ENCODE assay signal across 34 cellular contexts in genomic region chr3:138136208-138136607, GRCh38. TPM values are rescaled to one million over a fixed set of nuclear protein-coding genes. Genes with fewer than 3 reads are reported as not detected.
DNase-seq lines count a peak whose midpoint lies in the region; ATAC-seq and TF ChIP-seq lines count a peak whose summit lies in the region.
"Had no signal": no experiment of that assay in that cellular context is flagged by ENCODE, and none has a peak within 500 bp of the region (broad histone marks: within the 10 kb centered on the region; RNA-seq: fewer than 3 reads in every experiment).

No MANE protein-coding gene starts in this region.

- H3K4me3 ChIP-seq in right atrium auricular region (no peak overlapping the region), spleen (no peak overlapping the region), adrenal gland (no peak overlapping the region)
- H3K4me3 ChIP-seq: colonic mucosa, HAP-1, lung, Peyer's patch, stomach, thyroid gland had no signal

- no peak for DNase-seq in Right ventricle myocardium inferior (ENCODE audit: missing footprints)
- DNase-seq in right atrium auricular region (ENCODE audit: low spot score): no peak
- DNase-seq in NOMO-1 treated with dmso at 0.1 percent for 144 hours (lab: John Stamatoyannopoulos, UW; ENCODE audit: unreplicated experiment): peak; percentile 12
- peak; percentile 51 for DNase-seq in medulla oblongata (ENCODE audit: extremely low spot score)
- no peak for DNase-seq in spleen
- no peak for DNase-seq in activated effector memory CD4-positive, alpha-beta T cell treated with Interleukin-2 at 50 U/mL for 16 hours
- no peak for DNase-seq in glutamatergic neuron
- no peak for DNase-seq in adrenal gland
- DNase-seq: activated CD8-positive, alpha-beta T cell treated with anti-CD3 and anti-CD28 coated beads for 36 hours; CD8-positive, alpha-beta memory T cell; colonic mucosa; DMS 273 treated with DMSO at 0.1 percent for 48 hours; effector memory CD4-positive, alpha-beta T cell; erythroblast; head of caudate nucleus; NCI-H1048; NCI-H187; NCI-H2171 treated with DMSO at 0.1 percent for 48 hours; NCI-H510A treated with DMSO at 0.1 percent for 48 hours; Peyer's patch; small intestine; stimulated activated CD4-positive, alpha-beta T cell treated with anti-CD3 and anti-CD28 coated beads, Interleukin-1b, Interleukin-23, amount 100 ng/mL, for 48 hours; stimulated activated CD8-positive, alpha-beta memory T cell treated with anti-CD3 and anti-CD28 coated beads, Interleukin-4, amount 100 ng/mL, for 48 hours; stomach; thyroid gland had no signal

- no peaks in the 10 kb centered on the region for H3K36me3 ChIP-seq in right atrium auricular region
- no peaks in the 10 kb centered on the region for H3K36me3 ChIP-seq in spleen
- no peaks in the 10 kb centered on the region for H3K36me3 ChIP-seq in adrenal gland (replicated peaks in 1 of 2)
- H3K36me3 ChIP-seq: colonic mucosa, HAP-1, Peyer's patch, stomach, thyroid gland had no signal

- TF ChIP-seq POLR2A in spleen (IDR thresholded peaks at IDR 0.05) (no peak), adrenal gland (IDR thresholded peaks at IDR 0.05) (no peak)

- WGBS in spleen, 5 donors: 33 to 67% (median 55%) methylated on average over 3 of the region's 3 CpGs
- 73 to 79% (median 76%) methylated on average over 3 of the region's 3 CpGs for WGBS in adrenal gland, 4 donors

- H3K4me1 ChIP-seq in right atrium auricular region (no peaks in the 10 kb centered on the region), spleen (peaks cover 0 to 41% (median 25%) of the 10 kb centered on the region in 6 donors), adrenal gland (replicated peaks in 1 of 2) (no peaks in the 10 kb centered on the region)
- H3K4me1 ChIP-seq: colonic mucosa, HAP-1, Peyer's patch, thyroid gland had no signal

- H3K9me3 ChIP-seq in right atrium auricular region (no peaks in the 10 kb centered on the region), spleen (no peaks in the 10 kb centered on the region), adrenal gland (replicated peaks in 1 of 3) (no peaks in the 10 kb centered on the region)
- H3K9me3 ChIP-seq: colonic mucosa, HAP-1, Peyer's patch, stomach, thyroid gland had no signal

- H3K27me3 ChIP-seq in right atrium auricular region (no peaks in the 10 kb centered on the region), spleen (replicated peaks in 1 of 7) (no peaks in the 10 kb centered on the region), adrenal gland (no peaks in the 10 kb centered on the region)
- H3K27me3 ChIP-seq: colonic mucosa, Peyer's patch, stomach, thyroid gland had no signal

- TF ChIP-seq CTCF in right atrium auricular region (IDR thresholded peaks at IDR 0.05) (no peak), spleen (IDR thresholded peaks at IDR 0.05 in 8 of 11, conservative IDR thresholded peaks at IDR 0.05 in 3 of 11) (no peak), glutamatergic neuron (IDR thresholded peaks at IDR 0.05; ENCODE audit: partially characterized antibody, unreplicated experiment) (no peak), adrenal gland (IDR thresholded peaks at IDR 0.05) (no peak)

- peak; percentile 40 for ATAC-seq in Right ventricle myocardium inferior
- ATAC-seq: activated CD8-positive, alpha-beta T cell treated with anti-CD3 and anti-CD28 coated beads for 36 hours; activated T-helper 17 cell treated with anti-CD3 and anti-CD28 coated beads, Interleukin-2, amount 50 U/mL, for 72 hours had no signal

- no peak overlapping the region for H3K4me3 Mint-ChIP-seq in glutamatergic neuron (ENCODE audit: unreplicated experiment)
- H3K4me3 Mint-ChIP-seq: activated CD8-positive, alpha-beta T cell treated with anti-CD3 and anti-CD28 coated beads for 36 hours; activated naive CD4-positive, alpha-beta T cell treated with anti-CD3 and anti-CD28 coated beads, Interleukin-2, amount 50 U/mL, for 24 hours; activated T-helper 17 cell treated with anti-CD3 and anti-CD28 coated beads, Interleukin-2, amount 50 U/mL, for 72 hours; CD8-positive, alpha-beta memory T cell; neural crest cell; T-helper 1 cell treated with Interleukin-12 subunit alpha and Interleukin-12 subunit beta and Interleukin-4 antibody, amounts not matched to agents 30 μg/mL and 1 μg/mL, for 36 hours had no signal

- no peaks in the 10 kb centered on the region for H3K9me3 Mint-ChIP-seq in glutamatergic neuron (ENCODE audit: unreplicated experiment)
- H3K9me3 Mint-ChIP-seq: activated CD8-positive, alpha-beta T cell treated with anti-CD3 and anti-CD28 coated beads for 36 hours; activated naive CD4-positive, alpha-beta T cell treated with anti-CD3 and anti-CD28 coated beads, Interleukin-2, amount 50 U/mL, for 24 hours; activated T-helper 17 cell treated with anti-CD3 and anti-CD28 coated beads, Interleukin-2, amount 50 U/mL, for 72 hours; CD8-positive, alpha-beta memory T cell; neural crest cell; T-helper 1 cell treated with Interleukin-12 subunit alpha and Interleukin-12 subunit beta and Interleukin-4 antibody, amounts not matched to agents 30 μg/mL and 1 μg/mL, for 36 hours had no signal

- no peaks in the 10 kb centered on the region for H3K27me3 Mint-ChIP-seq in glutamatergic neuron (ENCODE audit: unreplicated experiment)

- H3K27ac ChIP-seq in right atrium auricular region: no peak overlapping the region
- peak overlapping the region in 7 of 8 donors; percentile 47 to 80 (median 63) for H3K27ac ChIP-seq in spleen
- peak overlapping the region in 1 of 5 donors; percentile 65 for H3K27ac ChIP-seq in adrenal gland
- H3K27ac ChIP-seq: colonic mucosa, Peyer's patch, thyroid gland had no signal

- no peaks in the 10 kb centered on the region for H3K36me3 Mint-ChIP-seq in glutamatergic neuron (ENCODE audit: unreplicated experiment)
- H3K36me3 Mint-ChIP-seq: activated naive CD4-positive, alpha-beta T cell treated with anti-CD3 and anti-CD28 coated beads, Interleukin-2, amount 50 U/mL, for 24 hours; CD8-positive, alpha-beta memory T cell had no signal

- H3K27ac Mint-ChIP-seq in glutamatergic neuron (ENCODE audit: unreplicated experiment): no peak overlapping the region
- H3K27ac Mint-ChIP-seq: activated CD8-positive, alpha-beta T cell treated with anti-CD3 and anti-CD28 coated beads for 36 hours; activated naive CD4-positive, alpha-beta T cell treated with anti-CD3 and anti-CD28 coated beads, Interleukin-2, amount 50 U/mL, for 24 hours; activated T-helper 17 cell treated with anti-CD3 and anti-CD28 coated beads, Interleukin-2, amount 50 U/mL, for 72 hours; CD8-positive, alpha-beta memory T cell; T-helper 1 cell treated with Interleukin-12 subunit alpha and Interleukin-12 subunit beta and Interleukin-4 antibody, amounts not matched to agents 30 μg/mL and 1 μg/mL, for 36 hours had no signal

- H3K4me1 Mint-ChIP-seq in glutamatergic neuron (ENCODE audit: low read depth, unreplicated experiment): no peaks in the 10 kb centered on the region
- H3K4me1 Mint-ChIP-seq: activated naive CD4-positive, alpha-beta T cell treated with anti-CD3 and anti-CD28 coated beads, Interleukin-2, amount 50 U/mL, for 24 hours; activated T-helper 17 cell treated with anti-CD3 and anti-CD28 coated beads, Interleukin-2, amount 50 U/mL, for 72 hours; CD8-positive, alpha-beta memory T cell had no signal

- intact Hi-C loops in Right ventricle myocardium inferior (cut with DNase I) (no loop called here), spleen (cut with DNase I; ENCODE audit: low total_unique reads) (no loop called here), adrenal gland (cut with DNase I) (no loop called here)

RNA-seq across cellular contexts. Expression of gene A4GNT, which starts 4.0 kb away (rescaled TPM):
- not detected for total RNA-seq in Right ventricle myocardium inferior
- not detected for total RNA-seq in right atrium auricular region
- total RNA-seq in spleen: not detected
- not detected for polyA plus RNA-seq in spleen
- not detected for total RNA-seq in glutamatergic neuron (ENCODE audit: unreplicated experiment)
- total RNA-seq in adrenal gland: not detected
- not detected for polyA plus RNA-seq in adrenal gland
- total RNA-seq: activated CD8-positive, alpha-beta T cell treated with anti-CD3 and anti-CD28 coated beads for 36 hours; activated T-helper 17 cell treated with anti-CD3 and anti-CD28 coated beads, Interleukin-2, amount 50 U/mL, for 72 hours; CD8-positive, alpha-beta memory T cell; colonic mucosa; neural crest cell; Peyer's patch; pulmonary artery endothelial cell; SK-MEL-5; thyroid gland had no signal
- polyA plus RNA-seq: CD8-positive, alpha-beta memory T cell; keratinocyte; small intestine had no signal

RNA-seq across cellular contexts. Expression of gene DZIP1L, which starts 20.8 kb away (rescaled TPM):
- total RNA-seq in Right ventricle myocardium inferior: 3.8 TPM
- total RNA-seq in right atrium auricular region: 1 to 10 TPM; 4.0 to 4.6 TPM
- 10 to 100 TPM in 6 of 7 donors, 1 to 10 TPM in 1; 9.3 to 38.6 (median 15.0) TPM for total RNA-seq in spleen
- polyA plus RNA-seq in spleen: 1 to 10 TPM in 2 of 3 donors, under 1 TPM in 1; 0.85 to 2.8 (median 2.5) TPM
- 3.3 TPM for total RNA-seq in glutamatergic neuron (ENCODE audit: unreplicated experiment)
- 10 to 100 TPM in 1 of 8 donors, 1 to 10 TPM in 7; 1.6 to 13.7 (median 4.7) TPM for total RNA-seq in adrenal gland
- 1 to 10 TPM; 1.2 to 7.3 (median 5.5) TPM for polyA plus RNA-seq in adrenal gland
- total RNA-seq: activated CD8-positive, alpha-beta T cell treated with anti-CD3 and anti-CD28 coated beads for 36 hours; activated T-helper 17 cell treated with anti-CD3 and anti-CD28 coated beads, Interleukin-2, amount 50 U/mL, for 72 hours had no signal
- polyA plus RNA-seq: CD8-positive, alpha-beta memory T cell had no signal

RNA-seq across cellular contexts. Expression of gene DBR1, which starts 38.5 kb away (rescaled TPM):
- 7.1 TPM for total RNA-seq in Right ventricle myocardium inferior
- 1 to 10 TPM; 6.9 to 8.1 TPM for total RNA-seq in right atrium auricular region
- total RNA-seq in spleen: 10 to 100 TPM; 16.8 to 19.2 (median 17.4) TPM
- 10 to 100 TPM in 1 of 3 donors, 1 to 10 TPM in 2; 8.1 to 10.2 (median 8.3) TPM for polyA plus RNA-seq in spleen
- total RNA-seq in glutamatergic neuron (ENCODE audit: unreplicated experiment): 16.0 TPM
- total RNA-seq in adrenal gland: 10 to 100 TPM in 6 of 8 donors, 1 to 10 TPM in 2; 9.0 to 18.8 (median 12.0) TPM
- 10 to 100 TPM in 1 of 3 donors, 1 to 10 TPM in 2; 5.6 to 14.5 (median 5.7) TPM for polyA plus RNA-seq in adrenal gland

RNA-seq across cellular contexts. Expression of gene ARMC8, which starts 50.9 kb away (rescaled TPM):
- total RNA-seq in Right ventricle myocardium inferior (25.4 TPM), right atrium auricular region (10 to 100 TPM; 28.6 to 33.8 TPM), spleen (10 to 100 TPM; 56.7 to 95.0 (median 73.0) TPM), glutamatergic neuron (ENCODE audit: unreplicated experiment) (54.4 TPM), adrenal gland (100 to 1,000 TPM in 1 of 8 donors, 10 to 100 TPM in 7; 27.8 to 103 (median 42.5) TPM)
- polyA plus RNA-seq in spleen (10 to 100 TPM; 13.7 to 21.0 (median 17.4) TPM), adrenal gland (10 to 100 TPM; 17.3 to 52.4 (median 18.5) TPM)

Comparison
In these comparisons a context has a peak if more than half of its experiments do, and no peak if none do; other contexts are left out.
1. DNase-seq: peak in NOMO-1 treated with dmso at 0.1 percent for 144 hours (single experiment) and medulla oblongata (single experiment); none in Right ventricle myocardium inferior (single experiment), right atrium auricular region (single experiment), spleen (single experiment), activated effector memory CD4-positive, alpha-beta T cell treated with Interleukin-2 at 50 U/mL for 16 hours (single experiment), glutamatergic neuron (single experiment) and adrenal gland (0 of 7).
2. H3K27ac ChIP-seq: peak in spleen (7 of 8); none in right atrium auricular region (0 of 2).